22 cellular contexts compared by ENCODE assay signal in the genomic region with DNA sequence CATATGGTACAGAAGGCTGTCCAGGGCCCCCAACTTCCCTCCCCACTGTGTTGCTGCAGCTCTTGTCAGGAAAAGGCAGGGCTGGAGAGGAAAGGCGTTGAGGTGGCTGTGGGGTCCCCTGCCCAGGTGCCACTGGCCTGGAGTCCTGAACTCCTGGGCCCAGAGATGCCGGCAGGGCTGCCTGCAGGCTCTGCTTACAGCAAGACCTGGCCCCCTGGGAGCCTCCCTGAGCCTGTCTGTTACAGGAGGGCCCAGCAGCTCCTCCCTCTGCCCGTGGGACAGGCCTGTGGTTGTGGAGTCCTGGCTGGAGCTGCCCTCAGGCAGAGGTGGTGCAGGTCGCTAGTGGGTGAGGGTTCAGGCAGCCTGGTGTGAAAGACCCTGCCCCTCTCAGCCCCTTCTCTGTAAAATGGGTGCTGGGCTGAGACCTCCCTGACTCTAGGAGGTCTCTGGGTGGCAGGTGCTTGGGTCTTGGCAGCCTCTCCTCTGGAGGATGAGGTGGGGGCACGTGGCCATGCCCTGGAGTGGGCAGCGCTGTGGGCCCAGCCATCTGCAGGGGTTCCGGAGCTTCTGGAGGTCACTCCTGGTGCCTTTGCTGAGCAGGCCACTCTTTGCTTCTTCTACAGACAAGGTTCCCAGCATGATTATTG. TPM values are rescaled to one million over a fixed set of nuclear protein-coding genes. Genes with fewer than 3 reads are reported as not detected.
"Had no signal": no experiment of that assay in that cellular context is flagged by ENCODE, and none has a peak within 500 bp of the region (broad histone marks: within the 10 kb centered on the region; RNA-seq: fewer than 3 reads in every experiment).

No MANE protein-coding gene starts in this region.

- ATAC-seq: activated T-helper 17 cell treated with anti-CD3 and anti-CD28 coated beads, Interleukin-2, amount 50 U/mL, for 72 hours; heart left ventricle; naive thymus-derived CD4-positive, alpha-beta T cell had no signal

- H3K27ac Mint-ChIP-seq: activated naive CD4-positive, alpha-beta T cell treated with anti-CD3 and anti-CD28 coated beads for 36 hours; activated T-helper 17 cell treated with anti-CD3 and anti-CD28 coated beads, Interleukin-2, amount 50 U/mL, for 72 hours; endodermal cell; stimulated activated naive CD8-positive, alpha-beta T cell treated with anti-CD3 and anti-CD28 coated beads, Interleukin-15, Interleukin-2, amounts not matched to agents 100 ng/mL and 50 ng/mL, for 24 hours had no signal

- H3K9me3 Mint-ChIP-seq: activated naive CD4-positive, alpha-beta T cell treated with anti-CD3 and anti-CD28 coated beads for 36 hours; activated T-helper 17 cell treated with anti-CD3 and anti-CD28 coated beads, Interleukin-2, amount 50 U/mL, for 72 hours; endodermal cell; naive thymus-derived CD4-positive, alpha-beta T cell; stimulated activated naive CD8-positive, alpha-beta T cell treated with anti-CD3 and anti-CD28 coated beads, Interleukin-15, Interleukin-2, amounts not matched to agents 100 ng/mL and 50 ng/mL, for 24 hours had no signal

- DNase-seq: activated CD4-positive, alpha-beta T cell treated with anti-CD3 and anti-CD28 coated beads for 1 hour; activated CD4-positive, alpha-beta T cell treated with anti-CD3 and anti-CD28 coated beads, Interleukin-2, amount 50 U/mL, for 4 hours; activated naive CD4-positive, alpha-beta T cell treated with anti-CD3 and anti-CD28 coated beads for 36 hours; dermis blood vessel endothelial cell; naive thymus-derived CD4-positive, alpha-beta T cell had no signal

- H3K27ac ChIP-seq: heart left ventricle, right atrium auricular region had no signal

- H3K27me3 Mint-ChIP-seq: activated T-helper 17 cell treated with anti-CD3 and anti-CD28 coated beads, Interleukin-2, amount 50 U/mL, for 72 hours; naive thymus-derived CD4-positive, alpha-beta T cell; stimulated activated naive CD8-positive, alpha-beta T cell treated with anti-CD3 and anti-CD28 coated beads, Interleukin-15, Interleukin-2, amounts not matched to agents 100 ng/mL and 50 ng/mL, for 24 hours had no signal

- H3K9me3 ChIP-seq: heart left ventricle, right atrium auricular region had no signal

- H3K4me3 Mint-ChIP-seq: activated naive CD4-positive, alpha-beta T cell treated with anti-CD3 and anti-CD28 coated beads for 36 hours; activated T-helper 17 cell treated with anti-CD3 and anti-CD28 coated beads, Interleukin-2, amount 50 U/mL, for 72 hours; endodermal cell; naive thymus-derived CD4-positive, alpha-beta T cell; stimulated activated naive CD8-positive, alpha-beta T cell treated with anti-CD3 and anti-CD28 coated beads, Interleukin-15, Interleukin-2, amounts not matched to agents 100 ng/mL and 50 ng/mL, for 24 hours had no signal

- H3K4me2 ChIP-seq: smooth muscle cell had no signal

- H3K4me3 ChIP-seq: heart left ventricle, right atrium auricular region, smooth muscle cell had no signal

- FAIRE-seq: astrocyte, bronchial epithelial cell, frontal cortex had no signal

- H3K36me3 ChIP-seq: heart left ventricle, right atrium auricular region had no signal

- H3K27me3 ChIP-seq: heart left ventricle, right atrium auricular region had no signal

RNA-seq across cellular contexts. Expression of gene ANTXRL, which starts 10.0 kb away (rescaled TPM):
- total RNA-seq: activated naive CD4-positive, alpha-beta T cell treated with anti-CD3 and anti-CD28 coated beads for 36 hours; activated T-helper 17 cell treated with anti-CD3 and anti-CD28 coated beads, Interleukin-2, amount 50 U/mL, for 72 hours; astrocyte; bronchial epithelial cell; cerebellum; dermis blood vessel endothelial cell; endodermal cell; epithelial cell of proximal tubule; frontal cortex; left colon; lung microvascular endothelial cell; posterior vena cava; right atrium auricular region; smooth muscle cell; T-helper 1 cell treated with Interleukin-12 subunit alpha and Interleukin-12 subunit beta and Interleukin-4 antibody, amounts not matched to agents 30 ng/mL and 1 ng/mL, for 36 hours; temporal lobe; urinary bladder had no signal
- polyA plus RNA-seq: naive thymus-derived CD4-positive, alpha-beta T cell; smooth muscle cell had no signal
